Comparison of ENCODE assay signal across 31 cellular contexts in genomic region chr1:190835658-190836057, GRCh38.
"Had no signal": no experiment of that assay in that cellular context is flagged by ENCODE, and none has a peak within 500 bp of the region (broad histone marks: within the 10 kb centered on the region; RNA-seq: fewer than 3 reads in every experiment).

No MANE protein-coding gene starts in this region.

- H3K4me3 ChIP-seq: adrenal gland, body of pancreas, esophagus muscularis mucosa, gastroesophageal sphincter, heart right ventricle had no signal

- ATAC-seq: activated CD4-positive, CD25-positive, alpha-beta regulatory T cell treated with anti-CD3 and anti-CD28 coated beads, Interleukin-2, amount 50 U/mL, for 24 hours; activated CD8-positive, alpha-beta T cell treated with anti-CD3 and anti-CD28 coated beads for 36 hours; activated naive CD8-positive, alpha-beta T cell treated with anti-CD3 and anti-CD28 coated beads, Interleukin-2, amount 50 U/mL, for 24 hours; activated T-cell treated with anti-CD3 and anti-CD28 coated beads, Interleukin-2, amount 50 U/mL, for 4 hours; activated T-helper 17 cell treated with anti-CD3 and anti-CD28 coated beads, Interleukin-2, amount 50 U/mL, for 72 hours; body of pancreas; effector memory CD8-positive, alpha-beta T cell; gastroesophageal sphincter; heart right ventricle; T-helper 17 cell had no signal

- H3K36me3 ChIP-seq: adrenal gland, esophagus muscularis mucosa, gastroesophageal sphincter, heart right ventricle, WERI-Rb-1 had no signal

- H3K27ac ChIP-seq: adrenal gland, body of pancreas, esophagus muscularis mucosa, gastroesophageal sphincter, heart right ventricle, WERI-Rb-1 had no signal

- H3K9me3 ChIP-seq: adrenal gland, body of pancreas, esophagus muscularis mucosa, gastroesophageal sphincter, heart right ventricle had no signal

- DNase-seq: activated B cell treated with CpG ODN at 0.5 μM for 24 hours; activated CD4-positive, alpha-beta T cell treated with anti-CD3 and anti-CD28 coated beads for 48 hours; activated CD4-positive, alpha-beta T cell treated with anti-CD3 and anti-CD28 coated beads, Interleukin-2, amount 50 U/mL, for 1 hour; activated CD4-positive, alpha-beta T cell treated with anti-CD3 and anti-CD28 coated beads, Interleukin-2, amount 50 U/mL, for 48 hours; activated CD8-positive, alpha-beta memory T cell treated with anti-CD3 and anti-CD28 coated beads for 24 hours; activated CD8-positive, alpha-beta T cell treated with anti-CD3 and anti-CD28 coated beads for 36 hours; activated effector memory CD4-positive, alpha-beta T cell treated with Interleukin-2 at 50 U/mL for 16 hours; activated gamma-delta T cell treated with Interleukin-2 at 50 U/mL for 16 hours; activated naive CD4-positive, alpha-beta T cell treated with Interleukin-2 at 50 U/mL for 16 hours; activated naive CD8-positive, alpha-beta T cell treated with anti-CD3 and anti-CD28 coated beads for 36 hours; activated naive CD8-positive, alpha-beta T cell treated with anti-CD3 and anti-CD28 coated beads, Interleukin-2, amount 50 U/mL, for 24 hours; activated T-cell treated with anti-CD3 and anti-CD28 coated beads, Interleukin-2, amount 50 U/mL, for 4 hours; adrenal gland; amygdala; aorta; body of pancreas; caudate nucleus; cortex of kidney; dermis blood vessel endothelial cell; effector CD4-positive, alpha-beta T cell; effector memory CD8-positive, alpha-beta T cell; erythroblast; foreskin melanocyte; heart right ventricle; T-helper 17 cell; T1000; WERI-Rb-1 had no signal

- H3K27me3 ChIP-seq: adrenal gland, body of pancreas, esophagus muscularis mucosa, gastroesophageal sphincter, heart right ventricle had no signal

- H3K4me1 ChIP-seq: adrenal gland, body of pancreas, gastroesophageal sphincter, heart right ventricle had no signal
